In the genomic region with DNA sequence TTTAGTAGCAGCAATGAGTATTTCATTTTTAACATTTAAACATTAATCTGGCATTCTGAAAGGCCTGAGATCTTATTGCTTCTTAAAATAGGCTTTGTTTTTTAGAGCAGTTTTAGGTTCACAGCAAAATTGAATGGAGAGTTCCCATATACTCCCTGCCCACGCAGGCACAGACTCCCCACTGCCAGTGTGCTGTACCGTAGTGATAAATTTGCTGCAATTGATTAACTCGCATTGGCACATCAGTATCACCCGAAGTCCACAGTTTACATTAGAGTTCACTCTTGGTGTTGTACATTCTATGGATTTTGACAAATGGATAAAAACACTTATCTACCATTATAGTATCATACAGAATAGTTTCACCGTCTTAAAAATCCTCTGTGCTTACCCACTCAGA, we compare ENCODE assay signal across 1 cellular context.
TF ChIP-seq lines count a peak whose summit lies in the region.

No MANE protein-coding gene starts in this region.

TF ChIP-seq in HCT116, 20 proteins besides CTCF, POLR2A, EP300 and RAD21 (continued from another document):
- TF ChIP-seq, protein P1, sequence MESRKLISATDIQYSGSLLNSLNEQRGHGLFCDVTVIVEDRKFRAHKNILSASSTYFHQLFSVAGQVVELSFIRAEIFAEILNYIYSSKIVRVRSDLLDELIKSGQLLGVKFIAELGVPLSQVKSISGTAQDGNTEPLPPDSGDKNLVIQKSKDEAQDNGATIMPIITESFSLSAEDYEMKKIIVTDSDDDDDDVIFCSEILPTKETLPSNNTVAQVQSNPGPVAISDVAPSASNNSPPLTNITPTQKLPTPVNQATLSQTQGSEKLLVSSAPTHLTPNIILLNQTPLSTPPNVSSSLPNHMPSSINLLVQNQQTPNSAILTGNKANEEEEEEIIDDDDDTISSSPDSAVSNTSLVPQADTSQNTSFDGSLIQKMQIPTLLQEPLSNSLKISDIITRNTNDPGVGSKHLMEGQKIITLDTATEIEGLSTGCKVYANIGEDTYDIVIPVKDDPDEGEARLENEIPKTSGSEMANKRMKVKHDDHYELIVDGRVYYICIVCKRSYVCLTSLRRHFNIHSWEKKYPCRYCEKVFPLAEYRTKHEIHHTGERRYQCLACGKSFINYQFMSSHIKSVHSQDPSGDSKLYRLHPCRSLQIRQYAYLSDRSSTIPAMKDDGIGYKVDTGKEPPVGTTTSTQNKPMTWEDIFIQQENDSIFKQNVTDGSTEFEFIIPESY (IDR thresholded peaks at IDR 0.05; ENCODE audit: extremely low read depth, insufficient replicate concordance, low read length) = no peak
- TF ChIP-seq ELF1 (IDR thresholded peaks at IDR 0.05; ENCODE audit: borderline replicate concordance, low read depth) (no peak), FOSL1 (IDR thresholded peaks at IDR 0.05; ENCODE audit: low read depth) (no peak), SRF (IDR thresholded peaks at IDR 0.05; ENCODE audit: low read depth) (no peak), SP1 (IDR thresholded peaks at IDR 0.05; ENCODE audit: low read depth) (no peak), YY1 (IDR thresholded peaks at IDR 0.05; ENCODE audit: extremely low read depth, insufficient replicate concordance, low read depth, low read length) (no peak), CBX3 (IDR thresholded peaks at IDR 0.05; ENCODE audit: low read depth) (no peak)
